20 cellular contexts compared by ENCODE assay signal in genomic region chr4:94536649-94537464, GRCh38.
DNase-seq lines count a peak whose midpoint lies in the region; ATAC-seq, FAIRE-seq and TF ChIP-seq lines count a peak whose summit lies in the region.
"Had no signal": no experiment of that assay in that cellular context is flagged by ENCODE, and none has a peak within 500 bp of the region (broad histone marks: within the 10 kb centered on the region; RNA-seq: fewer than 3 reads in every experiment).

No MANE protein-coding gene starts in this region.

- no TSS peak for BruUV-seq in PC-3 (replicated peaks; lab: Mats Ljungman, UMichigan)

- H2AFZ ChIP-seq in GM23338 (no peak overlapping the region), PC-3 (ENCODE audit: low read length) (no peak overlapping the region)
- H2AFZ ChIP-seq: GM23248 had no signal

- POLR2A ChIA-PET in PC-3 (lab: Charles Lee; ENCODE audit: unreplicated experiment): no interaction called here

- CTCF ChIA-PET in PC-3 (lab: Charles Lee): no interaction called here

- H3K4me3 Mint-ChIP-seq in GM23338: no peak overlapping the region
- H3K4me3 Mint-ChIP-seq: natural killer cell treated with Interleukin-12 subunit alpha and Interleukin-12 subunit beta and Interleukin-15 and Interleukin-18, amount 100 ng/mL, for 72 hours had no signal

- WGBS in psoas muscle, 3 donors: 57 to 66% (median 59%) methylated on average over 3 of the region's 3 CpGs
- WGBS in prostate gland: 45% methylated on average over 3 of the region's 3 CpGs

- no peak overlapping the region; the same call in 1 of the 2 replicates for H3K27ac Mint-ChIP-seq in GM23338
- H3K27ac Mint-ChIP-seq: natural killer cell treated with Interleukin-12 subunit alpha and Interleukin-12 subunit beta and Interleukin-15 and Interleukin-18, amount 100 ng/mL, for 72 hours had no signal

- H3K4me1 ChIP-seq in GM23338 (ENCODE audit: insufficient read depth) (peaks cover 88% of the 10 kb centered on the region), ascending aorta (peaks cover 4 to 55% of the 10 kb centered on the region in 2 donors), psoas muscle (peaks cover 91% of the 10 kb centered on the region), PC-3 (ENCODE audit: insufficient read depth, low read length) (peaks cover 33% of the 10 kb centered on the region), prostate gland (replicated peaks) (peaks cover 3% of the 10 kb centered on the region)

- H3K27me3 ChIP-seq in GM23338 (ENCODE audit: insufficient read depth): no peaks in the 10 kb centered on the region
- no peaks in the 10 kb centered on the region for H3K27me3 ChIP-seq in ascending aorta
- no peaks in the 10 kb centered on the region for H3K27me3 ChIP-seq in psoas muscle (ENCODE audit: insufficient read depth in 3 of 3, low read length in 2 of 3)
- no peaks in the 10 kb centered on the region for H3K27me3 ChIP-seq in PC-3 (ENCODE audit: low read length)
- H3K27me3 ChIP-seq in prostate gland (replicated peaks; ENCODE audit: insufficient read depth): no peaks in the 10 kb centered on the region
- H3K27me3 ChIP-seq: stomach had no signal

- H3K27ac ChIP-seq in GM23338 (ENCODE audit: low read depth) (peak overlapping the region; percentile 84), ascending aorta (peak overlapping the region; percentile 10 to 46), psoas muscle (peak overlapping the region; percentile 84), PC-3 (ENCODE audit: low read length) (no peak overlapping the region), prostate gland (no peak overlapping the region)
- H3K27ac ChIP-seq: GM23248, lower lobe of right lung, stomach had no signal

- H3K36me3 Mint-ChIP-seq in GM23338 (ENCODE audit: low read depth): no peaks in the 10 kb centered on the region
- H3K36me3 Mint-ChIP-seq: natural killer cell treated with Interleukin-12 subunit alpha and Interleukin-12 subunit beta and Interleukin-15 and Interleukin-18, amount 100 ng/mL, for 72 hours had no signal

- H3K27me3 Mint-ChIP-seq in GM23338 (ENCODE audit: insufficient read depth, low read depth, poor library complexity): peaks cover 3% of the 10 kb centered on the region
- H3K27me3 Mint-ChIP-seq: natural killer cell treated with Interleukin-12 subunit alpha and Interleukin-12 subunit beta and Interleukin-15 and Interleukin-18, amount 100 ng/mL, for 72 hours had no signal

- H4K20me1 ChIP-seq in GM23338 (replicated peaks; ENCODE audit: insufficient read depth) (no peaks in the 10 kb centered on the region), PC-3 (ENCODE audit: low read length) (no peaks in the 10 kb centered on the region)

- peak; percentile 40 for FAIRE-seq in frontal cortex (lab: Jason Lieb, UNC)
- FAIRE-seq: HepG2 had no signal

- H3F3A ChIP-seq in GM23338 (replicated peaks; ENCODE audit: low read depth) (no peaks in the 10 kb centered on the region), PC-3 (ENCODE audit: low read length, unreplicated experiment) (no peaks in the 10 kb centered on the region)

- H3K9me2 ChIP-seq in GM23338 (ENCODE audit: insufficient read depth) (no peaks in the 10 kb centered on the region), PC-3 (replicated peaks; ENCODE audit: low read length) (no peaks in the 10 kb centered on the region)

- intact Hi-C loops in ascending aorta (cut with DNase I): no loop called here
- intact Hi-C loops in psoas muscle (cut with DNase I): loop anchor here in 1 of 2 donors (5.0 kb wide), 1 partner anchor 45 kb away; no protein-coding TSS in a partner anchor
- intact Hi-C loops in PC-3 (cut with micrococcal nuclease): no loop called here
- intact Hi-C loops in prostate gland (cut with DNase I): no loop called here

- TF ChIP-seq CTCF in GM23338 (conservative IDR thresholded peaks at IDR 0.05; ENCODE audit: low read depth in 2 of 2) (no peak), ascending aorta (IDR thresholded peaks at IDR 0.05) (no peak), psoas muscle (IDR thresholded peaks at IDR 0.05) (no peak), PC-3 (conservative IDR thresholded peaks at IDR 0.05; ENCODE audit: low read depth, low read length) (no peak), prostate gland (IDR thresholded peaks at IDR 0.05) (no peak)

- H3K36me3 ChIP-seq in GM23338 (ENCODE audit: insufficient read depth) (no peaks in the 10 kb centered on the region), ascending aorta (no peaks in the 10 kb centered on the region), psoas muscle (ENCODE audit: insufficient read depth in 1 of 2, low read depth in 1 of 2) (no peaks in the 10 kb centered on the region), PC-3 (ENCODE audit: low read depth, low read length) (no peaks in the 10 kb centered on the region), prostate gland (no peaks in the 10 kb centered on the region)
- H3K36me3 ChIP-seq: lower lobe of right lung, stomach had no signal

- H3K79me2 ChIP-seq in GM23338 (replicated peaks; ENCODE audit: insufficient read depth) (peaks cover 13% of the 10 kb centered on the region; the same call in 1 of the 2 replicates), PC-3 (ENCODE audit: low read length) (peaks cover 47% of the 10 kb centered on the region)

- H3K4me2 ChIP-seq in GM23338: peak overlapping the region; percentile 65
- H3K4me2 ChIP-seq in PC-3 (ENCODE audit: low read length): no peak overlapping the region

- H3K9me3 ChIP-seq in ascending aorta (no peaks in the 10 kb centered on the region), psoas muscle (no peaks in the 10 kb centered on the region), PC-3 (ENCODE audit: low read length) (no peaks in the 10 kb centered on the region), prostate gland (no peaks in the 10 kb centered on the region)
- H3K9me3 ChIP-seq: lower lobe of right lung, stomach had no signal

- no peaks in the 10 kb centered on the region for H3K9me3 Mint-ChIP-seq in GM23338
- H3K9me3 Mint-ChIP-seq: natural killer cell treated with Interleukin-12 subunit alpha and Interleukin-12 subunit beta and Interleukin-15 and Interleukin-18, amount 100 ng/mL, for 72 hours had no signal

- no peak overlapping the region for H3K9ac ChIP-seq in PC-3 (ENCODE audit: low read length)
- H3K9ac ChIP-seq: GM23248 had no signal

- no peak for TF ChIP-seq POLR2A in prostate gland (IDR thresholded peaks at IDR 0.05)

- ATAC-seq in GM23338 (no peak; the same call in 2 of the 3 replicates), psoas muscle (no peak), PC-3 (no peak)
- ATAC-seq: HepG2; lower lobe of right lung; natural killer cell treated with Interleukin-12 subunit alpha and Interleukin-12 subunit beta and Interleukin-15 and Interleukin-18, amount 100 ng/mL, for 72 hours had no signal

- peak overlapping the region; percentile 7; the same call in 1 of the 2 replicates for H3K4me3 ChIP-seq in GM23338
- H3K4me3 ChIP-seq in ascending aorta: no peak overlapping the region
- H3K4me3 ChIP-seq in psoas muscle: peak overlapping the region; percentile 6
- H3K4me3 ChIP-seq in PC-3 (ENCODE audit: low read length): no peak overlapping the region
- no peak overlapping the region for H3K4me3 ChIP-seq in prostate gland
- H3K4me3 ChIP-seq: GM23248, lower lobe of right lung, stomach had no signal

- peak; percentile 39 for DNase-seq in GM23338 (ENCODE audit: low spot score)
- DNase-seq in ascending aorta (ENCODE audit: low spot score in 2 of 2): no peak
- no peak for DNase-seq in frontal cortex (ENCODE audit: low spot score in 2 of 2)
- no peak for DNase-seq in psoas muscle
- no peak for DNase-seq in PC-3
- no peak for DNase-seq in NK-92 treated with Interleukin-12 subunit alpha and Interleukin-12 subunit beta, amount 100 ng/mL, for 24 hours (lab: John Stamatoyannopoulos, UW)
- no peak for DNase-seq in prostate gland (ENCODE audit: low spot score)
- no peak for DNase-seq in SIG-M5 treated with dmso at 0.1 percent for 504 hours (lab: John Stamatoyannopoulos, UW; ENCODE audit: unreplicated experiment)
- DNase-seq: activated CD4-positive, alpha-beta T cell treated with anti-CD3 and anti-CD28 coated beads, Interleukin-2, amount 50 U/mL, for 4 hours; activated naive CD4-positive, alpha-beta T cell; activated T-cell treated with anti-CD3 and anti-CD28 coated beads for 4 hours; EL; GM23248; lower lobe of right lung; NCI-H1694 treated with DMSO at 0.1 percent for 48 hours; NCI-H345; stomach; T-helper 1 cell had no signal

- peaks cover 74% of the 10 kb centered on the region for H3K4me1 Mint-ChIP-seq in GM23338

TF ChIP-seq in GM23338, 12 proteins besides CTCF, POLR2A, EP300 and RAD21 (continues in another document):
- no peak for TF ChIP-seq JUNB (IDR thresholded peaks at IDR 0.05; ENCODE audit: unreplicated experiment)
- TF ChIP-seq NANOG (IDR thresholded peaks at IDR 0.05; ENCODE audit: borderline replicate concordance): no peak
- no peak for TF ChIP-seq CREB1 (CRISPR knock-in tag; IDR thresholded peaks at IDR 0.05; ENCODE audit: low read depth)
- no peak for TF ChIP-seq STAT1 (IDR thresholded peaks at IDR 0.05; ENCODE audit: unreplicated experiment)
- TF ChIP-seq POLR2AphosphoS5 (IDR thresholded peaks at IDR 0.05; ENCODE audit: low read depth): no peak
- TF ChIP-seq ZNF114 (CRISPR knock-in tag; IDR thresholded peaks at IDR 0.05): no peak
- no peak for TF ChIP-seq EZH2 (IDR thresholded peaks at IDR 0.05; ENCODE audit: low read depth, unreplicated experiment)
- no peak for TF ChIP-seq ETS1 (IDR thresholded peaks at IDR 0.05)
- no peak for TF ChIP-seq EZH2phosphoT487 (IDR thresholded peaks at IDR 0.05; ENCODE audit: unreplicated experiment)

Comparison
In these comparisons a context has a peak if more than half of its experiments do, and no peak if none do; other contexts are left out.
1. H3K27ac ChIP-seq: peak in GM23338 (single experiment), ascending aorta (2 of 2) and psoas muscle (single experiment); none in PC-3 (single experiment) and prostate gland (0 of 2).
2. H3K4me3 ChIP-seq: peak in GM23338 (single experiment) and psoas muscle (single experiment); none in ascending aorta (0 of 2), PC-3 (single experiment) and prostate gland (0 of 2).